ENCODE assay signal across 8 cellular contexts in the genomic region with DNA sequence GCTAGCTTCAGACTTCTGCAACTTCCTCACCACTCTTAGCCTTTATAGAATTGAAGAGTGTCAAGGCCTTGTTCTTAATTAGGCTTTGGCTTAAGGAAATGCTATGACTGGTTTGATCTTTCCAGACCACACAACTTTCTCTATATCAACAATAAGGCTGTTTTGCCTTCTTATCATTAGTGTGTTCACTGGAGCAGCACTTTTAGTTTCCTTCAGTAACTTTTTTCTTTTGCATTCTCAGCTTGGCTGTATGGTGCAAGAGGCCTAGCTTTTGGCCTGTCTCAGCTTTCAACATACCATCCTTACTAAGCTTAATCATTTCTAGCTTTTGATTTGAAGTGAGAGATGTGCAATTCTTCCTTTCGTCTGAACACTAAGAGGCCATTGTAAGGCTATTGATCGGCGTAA. TPM values are rescaled to one million over a fixed set of nuclear protein-coding genes. Genes with fewer than 3 reads are reported as not detected.
DNase-seq lines count a peak whose midpoint lies in the region; ATAC-seq and TF ChIP-seq lines count a peak whose summit lies in the region.

No MANE protein-coding gene starts in this region.

- peaks cover 2% of the 10 kb centered on the region for H3K9me3 Mint-ChIP-seq in CD8-positive, alpha-beta T cell
- H3K9me3 Mint-ChIP-seq in activated naive CD8-positive, alpha-beta T cell (ENCODE audit: low read depth): peaks cover 3% of the 10 kb centered on the region

- CTCF ChIA-PET in CD8-positive, alpha-beta T cell (lab: Charles Lee): interaction anchor here (0.7 to 2.4 kb wide), 3 partner anchors 9 to 282 kb away, joined by 3 to 5 read pairs (median 3); partner anchors contain the start of gene PRKACB

- no peaks in the 10 kb centered on the region for H3K9me3 ChIP-seq in CD8-positive, alpha-beta T cell (ENCODE audit: low read length)

- intact Hi-C loops in CD8-positive, alpha-beta T cell (cut with DNase I, micrococcal nuclease): loop anchor here (2.0 to 5.0 kb wide), 2 partner anchors 16 to 540 kb away; partner anchors contain the start of gene SSX2IP (in 1 of the 2)

- DNase-seq in CD8-positive, alpha-beta T cell: no peak
- DNase-seq in activated gamma-delta T cell treated with Interleukin-2 at 50 U/mL for 16 hours (no peak), AG08396 (ENCODE audit: low spot score) (no peak), COLO668 (lab: John Stamatoyannopoulos, UW; ENCODE audit: unreplicated experiment) (no peak), NCI-H1436 (lab: John Stamatoyannopoulos, UW) (no peak)

- H3K4me1 Mint-ChIP-seq in CD8-positive, alpha-beta T cell (ENCODE audit: low read depth): peaks cover 87% of the 10 kb centered on the region
- H3K4me1 Mint-ChIP-seq in activated naive CD8-positive, alpha-beta T cell (ENCODE audit: low read depth): peaks cover 87% of the 10 kb centered on the region

- H3K27me3 ChIP-seq in CD8-positive, alpha-beta T cell (ENCODE audit: insufficient read depth, low read length): no peaks in the 10 kb centered on the region

- H3K27ac ChIP-seq in CD8-positive, alpha-beta T cell (ENCODE audit: low read depth, low read length): no peak overlapping the region

- no peak overlapping the region for H3K4me3 ChIP-seq in CD8-positive, alpha-beta T cell (ENCODE audit: low read depth, low read length)

- H3K36me3 Mint-ChIP-seq in CD8-positive, alpha-beta T cell: peaks cover 45% of the 10 kb centered on the region
- peaks cover 24% of the 10 kb centered on the region for H3K36me3 Mint-ChIP-seq in activated naive CD8-positive, alpha-beta T cell

- H3K4me1 ChIP-seq in CD8-positive, alpha-beta T cell (ENCODE audit: insufficient read depth, low read length): peaks cover 65% of the 10 kb centered on the region

- peak; percentile 28 for ATAC-seq in CD8-positive, alpha-beta T cell
- peak; percentile 51 for ATAC-seq in GM19372 (IDR thresholded peaks at IDR 0.05; ENCODE audit: low read depth, unreplicated experiment)
- ATAC-seq in HG03095 (IDR thresholded peaks at IDR 0.05; ENCODE audit: unreplicated experiment): peak; percentile 82

- POLR2A ChIA-PET in CD8-positive, alpha-beta T cell (lab: Charles Lee): interaction anchor here (0.6 to 2.0 kb wide), 7 partner anchors 9 to 351 kb away, joined by 3 to 7 read pairs (median 3); partner anchors contain the start of gene PRKACB

- TF ChIP-seq CTCF in CD8-positive, alpha-beta T cell (IDR thresholded peaks at IDR 0.05): no peak

- H3K27me3 Mint-ChIP-seq in CD8-positive, alpha-beta T cell (ENCODE audit: low read depth): no peaks in the 10 kb centered on the region
- no peaks in the 10 kb centered on the region for H3K27me3 Mint-ChIP-seq in activated naive CD8-positive, alpha-beta T cell

- peak overlapping the region; percentile 55 for H3K27ac Mint-ChIP-seq in CD8-positive, alpha-beta T cell
- peak overlapping the region; percentile 90 for H3K27ac Mint-ChIP-seq in activated naive CD8-positive, alpha-beta T cell

- no peaks in the 10 kb centered on the region for H3K36me3 ChIP-seq in CD8-positive, alpha-beta T cell (ENCODE audit: insufficient read depth, low read length)

- peak overlapping the region; percentile 3 for H3K4me3 Mint-ChIP-seq in CD8-positive, alpha-beta T cell
- peak overlapping the region; percentile 53 for H3K4me3 Mint-ChIP-seq in activated naive CD8-positive, alpha-beta T cell

RNA-seq across cellular contexts. Expression of gene PRKACB, which starts 8.6 kb away (rescaled TPM):
- total RNA-seq in CD8-positive, alpha-beta T cell: 10 to 100 TPM; 50.9 to 55.8 TPM

Comparison
In these comparisons a context has a peak if more than half of its experiments do, and no peak if none do; other contexts are left out.
1. ATAC-seq: peak in every context shown above with its lines; median percentile 82 in HG03095; 51 in GM19372; 28 in CD8-positive, alpha-beta T cell.